In the genomic region with DNA sequence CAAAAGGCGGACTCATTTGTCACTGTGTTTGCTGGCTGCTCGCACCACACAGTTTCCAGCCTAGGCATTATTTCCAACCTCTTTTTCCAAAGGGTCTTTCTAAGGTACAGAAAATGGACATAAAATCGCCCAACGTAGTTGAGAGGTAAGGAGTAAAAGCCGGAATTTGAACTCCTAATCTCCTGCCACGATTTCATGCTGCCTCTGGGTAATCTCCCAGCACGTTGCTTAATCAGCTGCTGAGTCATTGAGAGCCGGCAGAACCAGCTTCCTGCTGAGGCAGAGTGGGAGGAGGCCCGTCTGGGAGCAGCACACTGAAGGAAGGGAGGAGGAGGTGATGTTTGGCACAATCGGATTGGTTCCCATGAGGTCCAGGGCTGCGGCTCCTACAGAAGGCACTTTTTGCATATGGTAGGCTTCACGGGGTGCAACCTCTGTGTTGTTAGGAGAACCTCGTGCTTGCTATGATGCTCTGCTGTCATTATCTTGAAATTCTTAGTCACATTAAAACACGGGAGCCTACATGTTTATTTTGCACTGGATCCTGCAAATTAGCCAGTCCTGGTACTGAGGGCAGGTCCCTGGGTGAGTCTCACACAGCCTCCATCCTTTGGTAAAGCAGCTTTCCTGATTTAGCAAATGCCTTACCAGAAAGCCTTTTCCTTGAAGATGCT, we compare ENCODE assay signal across 8 cellular contexts.
DNase-seq lines count a peak whose midpoint lies in the region; ATAC-seq and TF ChIP-seq lines count a peak whose summit lies in the region.

No MANE protein-coding gene starts in this region.

- intact Hi-C loops in adrenal gland (cut with DNase I) (no loop called here), left ventricle myocardium superior (cut with micrococcal nuclease) (no loop called here), prostate gland (cut with DNase I) (no loop called here), esophagus squamous epithelium (cut with DNase I) (no loop called here)

- H3K27me3 ChIP-seq in adrenal gland (no peaks in the 10 kb centered on the region), prostate gland (replicated peaks; ENCODE audit: insufficient read depth) (no peaks in the 10 kb centered on the region), esophagus squamous epithelium (peaks cover 0 to 27% (median 0%) of the 10 kb centered on the region in 4 donors)

- TF ChIP-seq POLR2A in adrenal gland (IDR thresholded peaks at IDR 0.05) (peak in 1 of 2 donors; percentile 15), prostate gland (IDR thresholded peaks at IDR 0.05) (no peak), esophagus squamous epithelium (IDR thresholded peaks at IDR 0.05) (no peak)

- DNase-seq in ELF-1 (ENCODE audit: low read depth, low spot score) (peak; percentile 96), NCI-H1436 treated with DMSO at 0.1 percent for 48 hours (lab: John Stamatoyannopoulos, UW) (peak; percentile 50), adrenal gland (peak; percentile 71 to 91 (median 91)), left ventricle myocardium superior (peak; percentile 58), prostate gland (ENCODE audit: low spot score) (peak; percentile 87), esophagus squamous epithelium (lab: John Stamatoyannopoulos, UW) (no peak)

- WGBS in adrenal gland, 4 donors, result 14 to 17% (median 16%) methylated on average over 9 to 14 of the region's 14 CpGs
- WGBS in prostate gland, result 19% methylated on average over 14 of the region's 14 CpGs
- WGBS in esophagus squamous epithelium, 2 donors, result 8 to 13% methylated on average over 9 to 14 of the region's 14 CpGs

- H3K4me3 ChIP-seq in adrenal gland (no peak overlapping the region), prostate gland (no peak overlapping the region), esophagus squamous epithelium (no peak overlapping the region)

- no peak for TF ChIP-seq CTCF in adrenal gland (IDR thresholded peaks at IDR 0.05)
- no peak for TF ChIP-seq CTCF in prostate gland (IDR thresholded peaks at IDR 0.05)
- no peak for TF ChIP-seq CTCF in esophagus squamous epithelium (IDR thresholded peaks at IDR 0.05)

- peak overlapping the region in 2 of 5 donors; percentile 56 to 66 for H3K27ac ChIP-seq in adrenal gland
- H3K27ac ChIP-seq in prostate gland, result no peak overlapping the region
- peak overlapping the region in 1 of 4 donors; percentile 31 for H3K27ac ChIP-seq in esophagus squamous epithelium

- H3K9me3 ChIP-seq in adrenal gland (replicated peaks in 1 of 3) (no peaks in the 10 kb centered on the region), prostate gland (no peaks in the 10 kb centered on the region), esophagus squamous epithelium (no peaks in the 10 kb centered on the region)

- H3K4me1 ChIP-seq in adrenal gland (replicated peaks in 1 of 2), result peaks cover 3 to 20% of the 10 kb centered on the region in 2 donors
- no peaks in the 10 kb centered on the region for H3K4me1 ChIP-seq in prostate gland (replicated peaks)
- H3K4me1 ChIP-seq in esophagus squamous epithelium, result peaks cover 9 to 32% (median 24%) of the 10 kb centered on the region in 3 donors

- ATAC-seq in left ventricle myocardium superior (peak; percentile 96), HG02973 (IDR thresholded peaks at IDR 0.05; ENCODE audit: unreplicated experiment) (no peak), GM19395 (IDR thresholded peaks at IDR 0.05; ENCODE audit: unreplicated experiment) (no peak)

- no peaks in the 10 kb centered on the region for H3K36me3 ChIP-seq in adrenal gland (replicated peaks in 1 of 2)
- H3K36me3 ChIP-seq in prostate gland, result no peaks in the 10 kb centered on the region
- no peaks in the 10 kb centered on the region for H3K36me3 ChIP-seq in esophagus squamous epithelium
